ENCODE assay signal across 1 cellular context in genomic region chr10:132216441-132216840, GRCh38. TPM values are rescaled to one million over a fixed set of nuclear protein-coding genes. Genes with fewer than 3 reads are reported as not detected.
"Had no signal": no experiment of that assay in that cellular context is flagged by ENCODE, and none has a peak within 500 bp of the region (broad histone marks: within the 10 kb centered on the region; RNA-seq: fewer than 3 reads in every experiment).

No MANE protein-coding gene starts in this region.

RNA-seq across cellular contexts. Expression of gene DPYSL4, which starts 29.7 kb away (rescaled TPM):
- polyA plus RNA-seq: immature natural killer cell had no signal
